11 cellular contexts compared by ENCODE assay signal in genomic region chr12:3200779-3201738, GRCh38.
A peak's percentile ranks its signal among the peaks of the same experiment; 100 is the strongest.
DNase-seq lines count a peak whose midpoint lies in the region; ATAC-seq and TF ChIP-seq lines count a peak whose summit lies in the region.
"Had no signal": no experiment of that assay in that cellular context is flagged by ENCODE, and none has a peak within 500 bp of the region (broad histone marks: within the 10 kb centered on the region; RNA-seq: fewer than 3 reads in every experiment).

No MANE protein-coding gene starts in this region.

- H3K4me1 ChIP-seq in testis = peaks cover 19% of the 10 kb centered on the region

- DNase-seq in NCI-H146 (lab: John Stamatoyannopoulos, UW) = peak; percentile 49
- DNase-seq in NCI-H146 treated with DMSO at 0.1 percent for 48 hours (lab: John Stamatoyannopoulos, UW; ENCODE audit: unreplicated experiment) = no peak
- no peak for DNase-seq in astrocyte of the cerebellum (ENCODE audit: low read depth)
- no peak for DNase-seq in kidney epithelial cell (ENCODE audit: low read depth)
- no peak for DNase-seq in testis
- no peak for DNase-seq in activated CD4-positive, alpha-beta T cell treated with anti-CD3 and anti-CD28 coated beads, Interleukin-2, amount 10 ng/mL, durations not matched to agents 24 days and 14 days
- DNase-seq: activated CD4-positive, alpha-beta T cell treated with anti-CD3 and anti-CD28 coated beads, Interleukin-2, amount 50 U/mL, for 4 hours; CD4-positive, alpha-beta memory T cell; Karpas-422 had no signal

- H3K9me3 Mint-ChIP-seq in activated CD4-positive, alpha-beta T cell treated with anti-CD3 and anti-CD28 coated beads, Interleukin-2, amount 10 ng/mL, durations not matched to agents 24 days and 14 days = no peaks in the 10 kb centered on the region
- H3K9me3 Mint-ChIP-seq: CD4-positive, alpha-beta memory T cell had no signal

- no peaks in the 10 kb centered on the region for H3K9me3 ChIP-seq in testis

- TF ChIP-seq CTCF in astrocyte of the cerebellum (IDR thresholded peaks at IDR 0.05; ENCODE audit: low read depth, low read length, missing control alignments) (peak; percentile 2), kidney epithelial cell (IDR thresholded peaks at IDR 0.05; ENCODE audit: insufficient read depth, low read length, poor library complexity, severe bottlenecking) (no peak), testis (IDR thresholded peaks at IDR 0.05) (no peak)

- no peak for ATAC-seq in HG02763 (IDR thresholded peaks at IDR 0.05; ENCODE audit: unreplicated experiment)
- ATAC-seq in GM19455 (IDR thresholded peaks at IDR 0.05; ENCODE audit: unreplicated experiment) = no peak

- in situ Hi-C loops in astrocyte of the cerebellum (cut with HindIII; ENCODE audit: low sequenced_read_pairs) = no loop called here

- H3K4me3 ChIP-seq in astrocyte of the cerebellum (ENCODE audit: low read depth, low read length) (peak overlapping the region; percentile 47), kidney epithelial cell (ENCODE audit: low read depth, low read length) (peak overlapping the region; percentile 45), testis (peak overlapping the region; percentile 55 to 59)

- H3K4me1 Mint-ChIP-seq in activated CD4-positive, alpha-beta T cell treated with anti-CD3 and anti-CD28 coated beads, Interleukin-2, amount 10 ng/mL, durations not matched to agents 24 days and 14 days = no peaks in the 10 kb centered on the region

- WGBS in testis, 2 donors = 14 to 29% methylated on average over 6 to 27 of the region's 50 CpGs

- intact Hi-C loops in testis (cut with DNase I; ENCODE audit: low total_unique reads) = no loop called here
- intact Hi-C loops in activated CD4-positive, alpha-beta T cell treated with anti-CD3 and anti-CD28 coated beads, Interleukin-2, amount 10 ng/mL, durations not matched to agents 24 days and 14 days (cut with micrococcal nuclease) = no loop called here

- H3K36me3 ChIP-seq in kidney epithelial cell (ENCODE audit: control insufficient read depth, insufficient read depth, low read length) = no peaks in the 10 kb centered on the region
- H3K36me3 ChIP-seq in testis (ENCODE audit: low read depth, missing control alignments) = no peaks in the 10 kb centered on the region

- H3K27ac ChIP-seq in testis = no peak overlapping the region

- no peak for TF ChIP-seq POLR2A in testis (IDR thresholded peaks at IDR 0.05)

- no peak overlapping the region for H3K27ac Mint-ChIP-seq in activated CD4-positive, alpha-beta T cell treated with anti-CD3 and anti-CD28 coated beads, Interleukin-2, amount 10 ng/mL, durations not matched to agents 24 days and 14 days
- H3K27ac Mint-ChIP-seq: CD4-positive, alpha-beta memory T cell had no signal

- peaks cover 47% of the 10 kb centered on the region for H3K27me3 Mint-ChIP-seq in activated CD4-positive, alpha-beta T cell treated with anti-CD3 and anti-CD28 coated beads, Interleukin-2, amount 10 ng/mL, durations not matched to agents 24 days and 14 days

- H3K27me3 ChIP-seq in kidney epithelial cell (ENCODE audit: control insufficient read depth, insufficient read depth, low read length) (peaks cover 20% of the 10 kb centered on the region), testis (no peaks in the 10 kb centered on the region)

- no peak overlapping the region for H3K4me3 Mint-ChIP-seq in activated CD4-positive, alpha-beta T cell treated with anti-CD3 and anti-CD28 coated beads, Interleukin-2, amount 10 ng/mL, durations not matched to agents 24 days and 14 days

- no peaks in the 10 kb centered on the region for H3K36me3 Mint-ChIP-seq in activated CD4-positive, alpha-beta T cell treated with anti-CD3 and anti-CD28 coated beads, Interleukin-2, amount 10 ng/mL, durations not matched to agents 24 days and 14 days (ENCODE audit: low read depth)
- H3K36me3 Mint-ChIP-seq: CD4-positive, alpha-beta memory T cell had no signal
